In genomic region chr12:96431067-96431466, GRCh38 we compare ENCODE assay signal across 19 cellular contexts. TPM values are rescaled to one million over a fixed set of nuclear protein-coding genes. Genes with fewer than 3 reads are reported as not detected.
DNase-seq lines count a peak whose midpoint lies in the region.
"Had no signal": no experiment of that assay in that cellular context is flagged by ENCODE, and none has a peak within 500 bp of the region (broad histone marks: within the 10 kb centered on the region; RNA-seq: fewer than 3 reads in every experiment).

No MANE protein-coding gene starts in this region.

- H3K27me3 ChIP-seq in mesenchymal stem cell (ENCODE audit: control insufficient read depth in 1 of 2, insufficient read depth in 1 of 2, low read length in 2 of 2), result no peaks in the 10 kb centered on the region

- WGBS in mesenchymal stem cell, result 84% methylated on average over 6 of the region's 6 CpGs

- no peak overlapping the region for H4K8ac ChIP-seq in mesenchymal stem cell (ENCODE audit: low read length)

- H3K9ac ChIP-seq in mesenchymal stem cell (ENCODE audit: low read length), result no peak overlapping the region
- H3K9ac ChIP-seq: GM23248 had no signal

- H3K4me2 ChIP-seq in mesenchymal stem cell (ENCODE audit: low read length, poor library complexity, severe bottlenecking), result no peak overlapping the region

- DNase-seq in EH (ENCODE audit: low read depth), result peak; percentile 30
- DNase-seq in M059J (ENCODE audit: low read depth), result peak; percentile 61
- peak; percentile 55 for DNase-seq in ecto neural progenitor cell (ENCODE audit: low spot score)
- DNase-seq in mesenchymal stem cell, result no peak
- DNase-seq in AML-193 (lab: John Stamatoyannopoulos, UW), result no peak
- no peak for DNase-seq in activated CD4-positive, alpha-beta memory T cell treated with anti-CD3 and anti-CD28 coated beads for 36 hours
- DNase-seq in DMS153 treated with DMSO at 0.1 percent for 48 hours (lab: John Stamatoyannopoulos, UW; ENCODE audit: unreplicated experiment), result no peak
- DNase-seq in NCI-H510A treated with DMSO at 0.1 percent for 48 hours (lab: John Stamatoyannopoulos, UW), result no peak
- DNase-seq: DMS153, GM23248, HCEC 1CT, MV-4-11, NCI-H1436, NCI-H2029, NCI-H2171, NCI-H774, Right ventricle myocardium superior had no signal

- intact Hi-C loops in activated CD4-positive, alpha-beta memory T cell treated with anti-CD3 and anti-CD28 coated beads for 36 hours (cut with micrococcal nuclease), result no loop called here

- H2AK5ac ChIP-seq in mesenchymal stem cell (ENCODE audit: low read length, severe bottlenecking), result peak overlapping the region; percentile 99

- H3K14ac ChIP-seq in mesenchymal stem cell (ENCODE audit: low read length in 2 of 2), result no peak overlapping the region

- H3K9me3 Mint-ChIP-seq in activated CD4-positive, alpha-beta memory T cell treated with anti-CD3 and anti-CD28 coated beads for 36 hours, result no peaks in the 10 kb centered on the region

- H3K4me1 ChIP-seq in mesenchymal stem cell (ENCODE audit: control insufficient read depth, insufficient read depth, low read depth, low read length), result peaks cover 13% of the 10 kb centered on the region

- no peak overlapping the region for H2BK15ac ChIP-seq in mesenchymal stem cell (ENCODE audit: low read depth, poor library complexity, severe bottlenecking)

- no peaks in the 10 kb centered on the region for H3K36me3 Mint-ChIP-seq in activated CD4-positive, alpha-beta memory T cell treated with anti-CD3 and anti-CD28 coated beads for 36 hours

- peak overlapping the region in 1 of 2 experiments; percentile 44 for H3K18ac ChIP-seq in mesenchymal stem cell (ENCODE audit: low read depth in 1 of 2, low read length in 2 of 2)

- POLR2A ChIA-PET in activated CD4-positive, alpha-beta memory T cell treated with anti-CD3 and anti-CD28 coated beads for 36 hours (lab: Charles Lee), result no interaction called here

- no peak overlapping the region for H3K27ac Mint-ChIP-seq in activated CD4-positive, alpha-beta memory T cell treated with anti-CD3 and anti-CD28 coated beads for 36 hours

- no peak overlapping the region for H3K4me3 Mint-ChIP-seq in activated CD4-positive, alpha-beta memory T cell treated with anti-CD3 and anti-CD28 coated beads for 36 hours

- peaks cover 1% of the 10 kb centered on the region for H3K79me1 ChIP-seq in mesenchymal stem cell (replicated peaks; ENCODE audit: low read length, poor library complexity, severe bottlenecking)

- peaks cover 53% of the 10 kb centered on the region for H3K4me1 Mint-ChIP-seq in activated CD4-positive, alpha-beta memory T cell treated with anti-CD3 and anti-CD28 coated beads for 36 hours (ENCODE audit: low read depth)

- no peaks in the 10 kb centered on the region for H3K27me3 Mint-ChIP-seq in activated CD4-positive, alpha-beta memory T cell treated with anti-CD3 and anti-CD28 coated beads for 36 hours

- H3K36me3 ChIP-seq in mesenchymal stem cell (ENCODE audit: control insufficient read depth in 1 of 2, insufficient read depth in 2 of 2, low read depth in 1 of 2, low read length in 2 of 2), result no peaks in the 10 kb centered on the region

- H4K91ac ChIP-seq in mesenchymal stem cell (ENCODE audit: low read length), result peak overlapping the region; percentile 9

- peak overlapping the region; percentile 91 for H3K27ac ChIP-seq in mesenchymal stem cell (ENCODE audit: low read length, poor library complexity, severe bottlenecking)
- H3K27ac ChIP-seq: C4-2B, GM23248, HL-60 had no signal

- H2BK5ac ChIP-seq in mesenchymal stem cell (ENCODE audit: low read depth, low read length, poor library complexity, severe bottlenecking), result peak overlapping the region; percentile 54

- no peak overlapping the region for H2BK120ac ChIP-seq in mesenchymal stem cell (ENCODE audit: low read depth, low read length)

- H3K9me3 ChIP-seq in mesenchymal stem cell (ENCODE audit: control insufficient read depth, low read length), result no peaks in the 10 kb centered on the region

- CTCF ChIA-PET in activated CD4-positive, alpha-beta memory T cell treated with anti-CD3 and anti-CD28 coated beads for 36 hours (lab: Charles Lee), result interaction anchor here (1.1 kb wide), 1 partner anchor 86 kb away, joined by 3 read pairs; no protein-coding TSS in a partner anchor

- no peak overlapping the region for H3K23ac ChIP-seq in mesenchymal stem cell (ENCODE audit: low read length in 2 of 2)

- no peak overlapping the region for H2AFZ ChIP-seq in mesenchymal stem cell (ENCODE audit: low read depth, low read length)
- H2AFZ ChIP-seq: GM23248 had no signal

- H3K4me3 ChIP-seq in mesenchymal stem cell (ENCODE audit: insufficient read depth in 1 of 2, low read depth in 1 of 2, low read length in 2 of 2), result no peak overlapping the region
- H3K4me3 ChIP-seq: GM23248 had no signal

- no peak overlapping the region for H3K4ac ChIP-seq in mesenchymal stem cell (ENCODE audit: low read depth in 1 of 2, low read length in 2 of 2)

- peak overlapping the region in 1 of 2 experiments; percentile 54 for H2BK12ac ChIP-seq in mesenchymal stem cell (ENCODE audit: low read length in 2 of 2)

RNA-seq across cellular contexts. Expression of gene CDK17, which starts 30.8 kb away (rescaled TPM):
- total RNA-seq in M059J (2014; rRNA removed; shearing (Covaris generic)), result 19.1 and 25.8 TPM in 2 replicates
- polyA plus RNA-seq in mesenchymal stem cell (2013, experiment 1 of 2), result 16.3 TPM
- polyA plus RNA-seq in mesenchymal stem cell (2013, experiment 2 of 2), result 16.3 TPM
- total RNA-seq in activated CD4-positive, alpha-beta memory T cell treated with anti-CD3 and anti-CD28 coated beads for 36 hours, result 10 to 100 TPM; 34.5 to 35.7 TPM

RNA-seq across cellular contexts. Expression of gene CFAP54, which starts 58.3 kb away (rescaled TPM):
- total RNA-seq in M059J (2014; rRNA removed; shearing (Covaris generic)), result 0.57 and 1.8 TPM in 2 replicates
- 0.88 TPM for polyA plus RNA-seq in mesenchymal stem cell (2013, experiment 1 of 2)
- 0.74 TPM for polyA plus RNA-seq in mesenchymal stem cell (2013, experiment 2 of 2)
- total RNA-seq in activated CD4-positive, alpha-beta memory T cell treated with anti-CD3 and anti-CD28 coated beads for 36 hours, result under 1 TPM; 0.31 to 0.33 TPM

Comparison
In these comparisons a context has a peak if more than half of its experiments do, and no peak if none do; other contexts are left out.
1. DNase-seq: peak in EH (single experiment), M059J (single experiment) and ecto neural progenitor cell (single experiment); none in mesenchymal stem cell (single experiment), AML-193 (0 of 2), activated CD4-positive, alpha-beta memory T cell treated with anti-CD3 and anti-CD28 coated beads for 36 hours (single experiment), DMS153 treated with DMSO at 0.1 percent for 48 hours (single experiment) and NCI-H510A treated with DMSO at 0.1 percent for 48 hours (single experiment).